Comparison of ENCODE assay signal across 22 cellular contexts in the genomic region with DNA sequence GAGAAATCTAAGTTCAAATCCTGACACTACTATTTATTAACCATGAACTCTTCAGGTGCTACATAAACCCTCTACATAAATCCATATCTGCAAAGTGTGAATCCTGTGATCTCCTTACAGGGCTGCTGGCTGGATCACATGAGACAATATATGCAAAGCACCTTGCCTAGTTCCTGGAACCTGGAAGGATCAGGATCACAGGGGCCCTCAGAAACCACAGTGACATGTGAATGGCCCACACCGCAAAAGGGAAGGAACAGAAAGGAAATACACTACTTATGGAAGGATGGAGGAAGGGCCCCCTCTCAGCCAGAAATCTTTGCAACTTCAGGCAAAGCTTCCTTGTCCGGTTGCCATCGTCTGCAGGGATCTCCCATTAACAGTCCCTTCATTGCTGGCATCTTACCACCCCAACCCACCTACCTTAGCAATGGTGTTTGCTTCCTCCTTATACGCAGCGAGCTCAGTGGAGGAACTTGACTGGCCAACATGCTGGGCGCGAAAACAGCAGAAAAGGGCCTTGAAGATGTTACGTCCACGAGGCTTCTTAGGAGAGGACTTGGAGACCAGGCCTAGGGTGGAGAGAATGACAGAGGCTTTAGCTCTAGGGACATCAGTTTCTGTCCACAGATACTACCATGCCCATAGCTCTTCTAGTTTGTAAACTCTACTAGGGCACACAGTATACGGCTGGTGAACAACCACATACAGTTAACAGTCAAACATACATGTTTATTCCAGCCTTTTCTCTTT. TPM values are rescaled to one million over a fixed set of nuclear protein-coding genes. Genes with fewer than 3 reads are reported as not detected.
DNase-seq lines count a peak whose midpoint lies in the region; ATAC-seq and TF ChIP-seq lines count a peak whose summit lies in the region.
"Had no signal": no experiment of that assay in that cellular context is flagged by ENCODE, and none has a peak within 500 bp of the region (broad histone marks: within the 10 kb centered on the region; RNA-seq: fewer than 3 reads in every experiment).

No MANE protein-coding gene starts in this region.

- DNase-seq in NCI-H526 (lab: John Stamatoyannopoulos, UW) (peak; percentile 60 to 75), NCI-H526 treated with DMSO at 0.1 percent for 48 hours (lab: John Stamatoyannopoulos, UW) (no peak), G401 (ENCODE audit: low spot score) (peak; percentile 7), chondrocyte (ENCODE audit: low spot score) (no peak), sigmoid colon (no peak), HEK293T (ENCODE audit: extremely low spot score) (no peak)
- DNase-seq: activated CD4-positive, alpha-beta T cell treated with anti-CD3 and anti-CD28 coated beads for 48 hours; activated T-cell treated with anti-CD3 and anti-CD28 coated beads, Interleukin-2, amount 50 U/mL, for 48 hours; amygdala; DMS 273 treated with DMSO at 0.1 percent for 48 hours; endodermal cell; GDM1; NCI-H1092; NCI-H2081; NCI-H748 treated with DMSO at 0.1 percent for 48 hours; PC-9; stimulated activated CD4-positive, alpha-beta T cell treated with anti-CD3 and anti-CD28 coated beads, Interleukin-4, amount 100 ng/mL, for 1 hour had no signal

- POLR2A ChIA-PET in HEK293T (lab: Yijun Ruan, JAX): interaction anchor here (0.7 kb wide), 1 partner anchor 17 kb away, joined by 3 read pairs; a partner anchor contains a TSS

- no peak overlapping the region for H3K4me3 ChIP-seq in sigmoid colon
- H3K4me3 ChIP-seq: GM12878, PC-9, skin epidermis had no signal

- no peaks in the 10 kb centered on the region for H3K27me3 ChIP-seq in sigmoid colon

- no peaks in the 10 kb centered on the region for H3K27me3 Mint-ChIP-seq in chondrocyte (ENCODE audit: low read depth)

- TF ChIP-seq CTCF in chondrocyte (IDR thresholded peaks at IDR 0.05): no peak
- no peak for TF ChIP-seq CTCF in sigmoid colon (IDR thresholded peaks at IDR 0.05)

- ATAC-seq in GM21526 (IDR thresholded peaks at IDR 0.05; ENCODE audit: low FRiP score, unreplicated experiment) (no peak), HG03095 (IDR thresholded peaks at IDR 0.05; ENCODE audit: unreplicated experiment) (no peak)
- ATAC-seq: GM12878 had no signal

- no peak for TF ChIP-seq POLR2A in sigmoid colon (IDR thresholded peaks at IDR 0.05)

- no peaks in the 10 kb centered on the region for H3K9me3 Mint-ChIP-seq in chondrocyte (ENCODE audit: low read depth)
- H3K9me3 Mint-ChIP-seq: endodermal cell had no signal

- in situ Hi-C loops in G401 (cut with HindIII; ENCODE audit: low sequenced_read_pairs): no loop called here

- intact Hi-C loops in sigmoid colon (cut with DNase I): loop anchor here (2.0 kb wide), 1 partner anchor 26 kb away; no protein-coding TSS in a partner anchor

- H3K9me3 ChIP-seq in sigmoid colon: no peaks in the 10 kb centered on the region

- H3K4me3 Mint-ChIP-seq in chondrocyte (ENCODE audit: unreplicated experiment): no peak overlapping the region
- H3K4me3 Mint-ChIP-seq: endodermal cell had no signal

- peaks cover 38 to 53% (median 50%) of the 10 kb centered on the region in 4 donors for H3K36me3 ChIP-seq in sigmoid colon

- H3K4me1 Mint-ChIP-seq in chondrocyte (ENCODE audit: low read depth): peaks cover 44% of the 10 kb centered on the region

- H3K27ac ChIP-seq in sigmoid colon: peak overlapping the region; percentile 57 to 100 (median 84)
- H3K27ac ChIP-seq: 22Rv1, PC-9 had no signal

- 75 to 78% methylated on average over 10 of the region's 10 CpGs for WGBS in sigmoid colon, 2 donors

- peaks cover 0 to 68% (median 61%) of the 10 kb centered on the region in 4 donors for H3K4me1 ChIP-seq in sigmoid colon

- peaks cover 21% of the 10 kb centered on the region for H3K36me3 Mint-ChIP-seq in chondrocyte (ENCODE audit: low read depth)

- CTCF ChIA-PET in HEK293T (lab: Yijun Ruan, JAX): interaction anchor here (1.8 kb wide), 1 partner anchor 66 kb away, joined by 6 read pairs; no protein-coding TSS in a partner anchor

- TF ChIP-seq EP300 in sigmoid colon (IDR thresholded peaks at IDR 0.05): no peak

- peak overlapping the region; percentile 61 for H3K27ac Mint-ChIP-seq in chondrocyte (ENCODE audit: unreplicated experiment)

TF ChIP-seq in HEK293T, 16 proteins besides CTCF, POLR2A, EP300 and RAD21:
- TF ChIP-seq CTBP1 (IDR thresholded peaks at IDR 0.05; ENCODE audit: borderline replicate concordance) (no peak), LEF1 (IDR thresholded peaks at IDR 0.05; ENCODE audit: borderline replicate concordance) (no peak), TARDBP (IDR thresholded peaks at IDR 0.05) (no peak), FOXA1 (IDR thresholded peaks at IDR 0.05) (no peak), FOXM1 (IDR thresholded peaks at IDR 0.05; ENCODE audit: borderline replicate concordance) (no peak), L3MBTL2 (conservative IDR thresholded peaks at IDR 0.05) (no peak), SUZ12 (IDR thresholded peaks at IDR 0.05) (no peak), BHLHE40 (IDR thresholded peaks at IDR 0.05; ENCODE audit: borderline replicate concordance) (no peak)
- TF ChIP-seq, protein P1, sequence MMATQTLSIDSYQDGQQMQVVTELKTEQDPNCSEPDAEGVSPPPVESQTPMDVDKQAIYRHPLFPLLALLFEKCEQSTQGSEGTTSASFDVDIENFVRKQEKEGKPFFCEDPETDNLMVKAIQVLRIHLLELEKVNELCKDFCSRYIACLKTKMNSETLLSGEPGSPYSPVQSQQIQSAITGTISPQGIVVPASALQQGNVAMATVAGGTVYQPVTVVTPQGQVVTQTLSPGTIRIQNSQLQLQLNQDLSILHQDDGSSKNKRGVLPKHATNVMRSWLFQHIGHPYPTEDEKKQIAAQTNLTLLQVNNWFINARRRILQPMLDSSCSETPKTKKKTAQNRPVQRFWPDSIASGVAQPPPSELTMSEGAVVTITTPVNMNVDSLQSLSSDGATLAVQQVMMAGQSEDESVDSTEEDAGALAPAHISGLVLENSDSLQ (IDR thresholded peaks at IDR 0.05): no peak
TF ChIP-seq in HEK293T: peak in this region for 0.

RNA-seq across cellular contexts. Expression of a gene that starts 10.7 kb away (rescaled TPM):
- total RNA-seq in G401 (2014; rRNA removed; shearing (Covaris generic)): 0.12 and 0.71 TPM in 2 replicates
- total RNA-seq in chondrocyte (4.8 to 6.0 TPM (median 5.6 TPM) in 3 replicates), sigmoid colon (10 to 100 TPM in 1 of 4 donors, 1 to 10 TPM in 3; 2.1 to 12.2 (median 5.1) TPM)
- polyA plus RNA-seq in sigmoid colon: 10 to 100 TPM in 1 of 3 donors, 1 to 10 TPM in 2; 6.2 to 11.4 (median 8.3) TPM

RNA-seq across cellular contexts. Expression of a gene that starts 17.3 kb away (rescaled TPM):
- total RNA-seq in G401 (2014; rRNA removed; shearing (Covaris generic)): 64.1 and 78.6 TPM in 2 replicates
- total RNA-seq in chondrocyte (113 to 124 TPM (median 123 TPM) in 3 replicates), sigmoid colon (100 to 1,000 TPM; 121 to 183 (median 135) TPM)
- polyA plus RNA-seq in sigmoid colon: 100 to 1,000 TPM in 2 of 3 donors, 10 to 100 TPM in 1; 85.3 to 122 (median 105) TPM

RNA-seq across cellular contexts. Expression of a gene that starts 46.6 kb away (rescaled TPM):
- total RNA-seq in G401 (2014; rRNA removed; shearing (Covaris generic)): 73.7 and 75.2 TPM in 2 replicates
- total RNA-seq in chondrocyte (17.8 to 21.3 TPM (median 19.9 TPM) in 3 replicates), sigmoid colon (10 to 100 TPM in 3 of 4 donors, 1 to 10 TPM in 1; 8.0 to 29.6 (median 25.3) TPM)
- polyA plus RNA-seq in sigmoid colon: 10 to 100 TPM; 36.0 to 49.3 (median 47.9) TPM

RNA-seq across cellular contexts. Expression of a gene that starts 56.8 kb away (rescaled TPM):
- 5.1 and 7.0 TPM in 2 replicates for total RNA-seq in G401 (2014; rRNA removed; shearing (Covaris generic))
- total RNA-seq in chondrocyte (13.0 to 14.8 TPM (median 13.6 TPM) in 3 replicates), sigmoid colon (10 to 100 TPM in 2 of 4 donors, 1 to 10 TPM in 2; 9.0 to 11.9 (median 10.6) TPM)
- polyA plus RNA-seq in sigmoid colon: 1 to 10 TPM; 1.6 to 8.4 (median 2.5) TPM

RNA-seq across cellular contexts. Expression of a gene that starts 57.3 kb away (rescaled TPM):
- total RNA-seq in G401 (2014; rRNA removed; shearing (Covaris generic)): 15.6 and 30.1 TPM in 2 replicates
- total RNA-seq in chondrocyte: 25.2 to 33.6 TPM (median 26.8 TPM) in 3 replicates
- total RNA-seq in sigmoid colon: 10 to 100 TPM in 1 of 4 donors, 1 to 10 TPM in 3; 3.8 to 12.2 (median 7.4) TPM
- polyA plus RNA-seq in sigmoid colon: 10 to 100 TPM in 2 of 3 donors, 1 to 10 TPM in 1; 7.6 to 16.7 (median 10.2) TPM

Comparison
In these comparisons a context has a peak if more than half of its experiments do, and no peak if none do; other contexts are left out.
1. DNase-seq: peak in NCI-H526 (2 of 2) and G401 (single experiment); none in NCI-H526 treated with DMSO at 0.1 percent for 48 hours (single experiment), chondrocyte (single experiment), sigmoid colon (single experiment) and HEK293T (single experiment).